In the genomic region with DNA sequence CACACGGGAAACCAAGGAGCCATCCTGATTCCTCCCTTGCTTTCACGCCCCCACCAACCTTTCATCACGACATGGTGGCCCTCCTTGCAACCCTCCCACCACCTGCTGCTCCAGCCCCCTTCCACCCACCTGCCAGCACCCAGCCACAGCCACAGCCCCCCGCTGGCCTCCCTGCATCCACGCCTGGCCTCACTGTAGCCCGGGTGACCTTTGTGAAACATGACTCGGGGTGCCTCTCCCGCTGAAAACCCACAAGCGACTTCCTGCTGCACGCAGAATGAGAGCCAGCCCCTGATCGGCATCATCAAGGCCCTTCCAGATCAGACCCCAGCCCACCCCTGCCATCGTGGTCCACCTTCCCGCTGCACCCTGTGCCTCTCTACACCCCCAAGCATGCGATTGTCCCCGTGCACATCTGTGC, we compare ENCODE assay signal across 1 cellular context.
TF ChIP-seq lines count a peak whose summit lies in the region.

No MANE protein-coding gene starts in this region.

TF ChIP-seq in H1, 55 proteins besides CTCF, POLR2A, EP300 and RAD21:
- no peak for TF ChIP-seq CBX8 (IDR thresholded peaks at IDR 0.05; ENCODE audit: borderline replicate concordance, low read depth, low read length)
- no peak for TF ChIP-seq POU5F1 (IDR thresholded peaks at IDR 0.05; ENCODE audit: low read depth, low read length)
- TF ChIP-seq CHD1 (IDR thresholded peaks at IDR 0.05; ENCODE audit: low read depth, low read length): no peak
- TF ChIP-seq CEBPB (IDR thresholded peaks at IDR 0.05; ENCODE audit: low read depth, low read length): no peak
- TF ChIP-seq EGR1 (IDR thresholded peaks at IDR 0.05; ENCODE audit: borderline replicate concordance, low read depth, low read length): no peak
- no peak for TF ChIP-seq RNF2 (IDR thresholded peaks at IDR 0.05; ENCODE audit: borderline replicate concordance, low read depth, low read length, missing control alignments, poor library complexity, severe bottlenecking)
- TF ChIP-seq RBBP5 (IDR thresholded peaks at IDR 0.05; ENCODE audit: borderline replicate concordance, low read depth, low read length): no peak
- no peak for TF ChIP-seq SIX5 (IDR thresholded peaks at IDR 0.05; ENCODE audit: low read depth, low read length)
- no peak for TF ChIP-seq TAF7 (optimal IDR thresholded peaks at IDR 0.05; ENCODE audit: borderline replicate concordance, low read depth, low read length)
